In genomic region chr19:41933131-41933458, GRCh38 we compare ENCODE assay signal across 20 cellular contexts. TPM values are rescaled to one million over a fixed set of nuclear protein-coding genes. Genes with fewer than 3 reads are reported as not detected.
A peak's percentile ranks its signal among the peaks of the same experiment; 100 is the strongest.
DNase-seq lines count a peak whose midpoint lies in the region; ATAC-seq and TF ChIP-seq lines count a peak whose summit lies in the region.
"Had no signal": no experiment of that assay in that cellular context is flagged by ENCODE, and none has a peak within 500 bp of the region (broad histone marks: within the 10 kb centered on the region; RNA-seq: fewer than 3 reads in every experiment).

No MANE protein-coding gene starts in this region.

- H3K27ac Mint-ChIP-seq in naive thymus-derived CD8-positive, alpha-beta T cell = peak overlapping the region; percentile 18 to 96 (median 86)
- H3K27ac Mint-ChIP-seq: activated CD4-positive, alpha-beta memory T cell treated with anti-CD3 and anti-CD28 coated beads for 36 hours; type B pancreatic cell; WTC11 had no signal

- WGBS in hepatocyte (ENCODE audit: low lambda C conversion rate, missing lambda C conversion rate) = 69% methylated on average over 15 of the region's 19 CpGs

- intact Hi-C loops in OCI-LY7 (cut with micrococcal nuclease; ENCODE audit: unreplicated experiment) = no loop called here

- H3K27ac ChIP-seq in DOHH2 (ENCODE audit: low read depth, low read length) = peak overlapping the region; percentile 76
- peak overlapping the region; percentile 62 for H3K27ac ChIP-seq in OCI-LY7 (ENCODE audit: low read depth, low read length, poor library complexity, severe bottlenecking)
- H3K27ac ChIP-seq in hepatocyte = no peak overlapping the region

- H3K4me3 Mint-ChIP-seq in naive thymus-derived CD8-positive, alpha-beta T cell = peak overlapping the region in 1 of 10 donors; percentile 58
- H3K4me3 Mint-ChIP-seq: activated CD4-positive, alpha-beta memory T cell treated with anti-CD3 and anti-CD28 coated beads for 36 hours; WTC11 had no signal

- peak overlapping the region; percentile 91; the same call in 1 of the 2 replicates for H3K4me3 ChIP-seq in DOHH2 (ENCODE audit: low read length)
- H3K4me3 ChIP-seq in OCI-LY7 (ENCODE audit: low read depth, low read length, poor library complexity, severe bottlenecking) = no peak overlapping the region
- no peak overlapping the region for H3K4me3 ChIP-seq in hepatocyte

- H4K20me1 ChIP-seq in DOHH2 (ENCODE audit: control insufficient read depth, insufficient read depth, low read depth, low read length) (no peaks in the 10 kb centered on the region), OCI-LY7 (ENCODE audit: insufficient read depth, low read length) (no peaks in the 10 kb centered on the region), hepatocyte (ENCODE audit: insufficient read depth, poor library complexity, severe bottlenecking) (no peaks in the 10 kb centered on the region)

- CTCF ChIA-PET in OCI-LY7 (lab: Charles Lee; ENCODE audit: unreplicated experiment) = no interaction called here

- peak overlapping the region; percentile 89 for H3K4me2 ChIP-seq in DOHH2 (ENCODE audit: low read length)
- H3K4me2 ChIP-seq in OCI-LY7 (ENCODE audit: low read length) = no peak overlapping the region
- no peak overlapping the region for H3K4me2 ChIP-seq in hepatocyte

- H3K36me3 ChIP-seq in DOHH2 (ENCODE audit: control insufficient read depth, low read length) (peaks cover 25% of the 10 kb centered on the region), OCI-LY7 (ENCODE audit: insufficient read depth, low read length) (no peaks in the 10 kb centered on the region), hepatocyte (replicated peaks; ENCODE audit: insufficient read depth, low read depth) (no peaks in the 10 kb centered on the region)

- H3K9me2 ChIP-seq in DOHH2 (replicated peaks; ENCODE audit: control insufficient read depth, low read length) (no peaks in the 10 kb centered on the region), OCI-LY7 (ENCODE audit: insufficient read depth, low read length) (no peaks in the 10 kb centered on the region), hepatocyte (replicated peaks; ENCODE audit: insufficient read depth) (no peaks in the 10 kb centered on the region)

- no TSS peak for BruUV-seq in OCI-LY7 (replicated peaks; lab: Mats Ljungman, UMichigan)

- no peaks in the 10 kb centered on the region for H3K9me3 ChIP-seq in DOHH2 (ENCODE audit: control insufficient read depth, insufficient read depth, low read length)
- H3K9me3 ChIP-seq in OCI-LY7 (ENCODE audit: low read length) = no peaks in the 10 kb centered on the region
- no peaks in the 10 kb centered on the region for H3K9me3 ChIP-seq in hepatocyte (ENCODE audit: low read depth)

- no peaks in the 10 kb centered on the region for H3K27me3 ChIP-seq in DOHH2 (ENCODE audit: control insufficient read depth, low read length)
- peaks cover 85% of the 10 kb centered on the region for H3K27me3 ChIP-seq in hepatocyte

- ATAC-seq in naive thymus-derived CD8-positive, alpha-beta T cell = no peak
- ATAC-seq: stimulated activated naive CD8-positive, alpha-beta T cell treated with anti-CD3 and anti-CD28 coated beads, Interleukin-15, amount 100 ng/mL, for 72 hours; WTC11 had no signal

- no peak for TF ChIP-seq CTCF in DOHH2 (IDR thresholded peaks at IDR 0.05; ENCODE audit: low read depth, low read length, poor library complexity, severe bottlenecking)
- no peak for TF ChIP-seq CTCF in OCI-LY7 (conservative IDR thresholded peaks at IDR 0.05; ENCODE audit: low read length)
- TF ChIP-seq CTCF in hepatocyte (IDR thresholded peaks at IDR 0.05; ENCODE audit: poor library complexity) = no peak

- H3K4me1 Mint-ChIP-seq in naive thymus-derived CD8-positive, alpha-beta T cell = peaks cover 47 to 80% (median 72%) of the 10 kb centered on the region in 4 donors

- H3K9me3 Mint-ChIP-seq in naive thymus-derived CD8-positive, alpha-beta T cell = no peaks in the 10 kb centered on the region
- H3K9me3 Mint-ChIP-seq: activated CD4-positive, alpha-beta memory T cell treated with anti-CD3 and anti-CD28 coated beads for 36 hours; stimulated activated naive CD8-positive, alpha-beta T cell treated with anti-CD3 and anti-CD28 coated beads, Interleukin-15, amount 100 ng/mL, for 72 hours; type B pancreatic cell; WTC11 had no signal

- POLR2A ChIA-PET in OCI-LY7 (lab: Charles Lee) = no interaction called here
- POLR2A ChIA-PET in naive thymus-derived CD8-positive, alpha-beta T cell (lab: Charles Lee) = interaction anchor here (8.2 to 9.4 kb wide), 2 partner anchors 30 to 45 kb away, joined by 51 to 176 read pairs; partner anchors contain the start of gene ARHGEF1

- H3K79me2 ChIP-seq in DOHH2 (ENCODE audit: control insufficient read depth, low read length) (peaks cover 25% of the 10 kb centered on the region), OCI-LY7 (ENCODE audit: insufficient read depth, low read depth, low read length) (no peaks in the 10 kb centered on the region), hepatocyte (no peaks in the 10 kb centered on the region)

- H3K4me1 ChIP-seq in DOHH2 (ENCODE audit: control insufficient read depth, low read length) = peaks cover 92% of the 10 kb centered on the region
- peaks cover 94% of the 10 kb centered on the region for H3K4me1 ChIP-seq in OCI-LY7 (ENCODE audit: insufficient read depth, low read length, poor library complexity, severe bottlenecking)
- H3K4me1 ChIP-seq in hepatocyte (ENCODE audit: insufficient read depth) = peaks cover 7% of the 10 kb centered on the region

- DNase-seq in OCI-LY7 (ENCODE audit: low spot score) = no peak
- no peak for DNase-seq in naive thymus-derived CD8-positive, alpha-beta T cell
- DNase-seq in hepatocyte (ENCODE audit: low spot score) = no peak
- DNase-seq in NCI-H1105 treated with DMSO at 0.1 percent for 48 hours (lab: John Stamatoyannopoulos, UW) = no peak
- DNase-seq: activated CD4-positive, alpha-beta memory T cell treated with anti-CD3 and anti-CD28 coated beads for 36 hours; activated T-cell treated with anti-CD3 and anti-CD28 coated beads for 4 hours; DND-41; KG1; left ventricle myocardium superior; NCI-H226; NK-92 treated with Interleukin-12 subunit alpha and Interleukin-12 subunit beta, amount 100 ng/mL, for 24 hours; small intestine; stimulated activated CD4-positive, alpha-beta T cell treated with anti-CD3 and anti-CD28 coated beads, Interleukin-4, amount 100 ng/mL, for 1 hour; stimulated activated naive CD8-positive, alpha-beta T cell treated with anti-CD3 and anti-CD28 coated beads, Interleukin-15, amount 100 ng/mL, for 72 hours had no signal

- H3F3A ChIP-seq in DOHH2 (ENCODE audit: control insufficient read depth, insufficient read depth) = peaks cover 54% of the 10 kb centered on the region

- no peaks in the 10 kb centered on the region for H3K36me3 Mint-ChIP-seq in naive thymus-derived CD8-positive, alpha-beta T cell
- H3K36me3 Mint-ChIP-seq: activated CD4-positive, alpha-beta memory T cell treated with anti-CD3 and anti-CD28 coated beads for 36 hours; type B pancreatic cell; WTC11 had no signal

- H3K27me3 Mint-ChIP-seq in naive thymus-derived CD8-positive, alpha-beta T cell = peaks cover 0 to 10% (median 0%) of the 10 kb centered on the region in 5 donors

- H2AFZ ChIP-seq in OCI-LY7 (ENCODE audit: low read length) (no peak overlapping the region), hepatocyte (no peak overlapping the region)

RNA-seq across cellular contexts. Expression of gene ERFL, which starts 4.8 kb away (rescaled TPM):
- 1.6 and 1.9 TPM in 2 replicates for total RNA-seq in OCI-LY7 (2014; rRNA removed; shearing (Covaris generic))
- total RNA-seq in OCI-LY7 (2022) (5.9 and 6.8 TPM in 2 replicates), hepatocyte (0.53 TPM in 1 of 2 replicates, not detected in the other)
- 1 to 10 TPM; 7.5 to 8.1 TPM for total RNA-seq in naive thymus-derived CD8-positive, alpha-beta T cell
- not detected for polyA plus RNA-seq in naive thymus-derived CD8-positive, alpha-beta T cell
- polyA plus RNA-seq in hepatocyte = not detected in 2 replicates
- total RNA-seq: H4, left ventricle myocardium superior, pulmonary artery endothelial cell, SK-MEL-5 had no signal

RNA-seq across cellular contexts. Expression of gene RABAC1, which starts 26.0 kb away (rescaled TPM):
- 161 and 171 TPM in 2 replicates for total RNA-seq in OCI-LY7 (2014; rRNA removed; shearing (Covaris generic))
- total RNA-seq in OCI-LY7 (2022) = 167 and 191 TPM in 2 replicates
- 10 to 100 TPM; 87.6 to 90.3 TPM for total RNA-seq in naive thymus-derived CD8-positive, alpha-beta T cell
- polyA plus RNA-seq in naive thymus-derived CD8-positive, alpha-beta T cell = 100 to 1,000 TPM; 201 to 288 (median 231) TPM
- 203 and 214 TPM in 2 replicates for total RNA-seq in hepatocyte
- 395 and 469 TPM in 2 replicates for polyA plus RNA-seq in hepatocyte

RNA-seq across cellular contexts. Expression of gene ARHGEF1, which starts 50.1 kb away (rescaled TPM):
- 74.9 and 96.9 TPM in 2 replicates for total RNA-seq in OCI-LY7 (2014; rRNA removed; shearing (Covaris generic))
- total RNA-seq in OCI-LY7 (2022) (297 and 318 TPM in 2 replicates), hepatocyte (22.1 and 29.7 TPM in 2 replicates)
- total RNA-seq in naive thymus-derived CD8-positive, alpha-beta T cell = 1,000 to 10,000 TPM; 1,211 to 1,239 TPM
- polyA plus RNA-seq in naive thymus-derived CD8-positive, alpha-beta T cell = 100 to 1,000 TPM; 161 to 346 (median 211) TPM
- polyA plus RNA-seq in hepatocyte = 67.8 and 71.7 TPM in 2 replicates

RNA-seq across cellular contexts. Expression of gene CD79A, which starts 56.0 kb away (rescaled TPM):
- total RNA-seq in OCI-LY7 (2014; rRNA removed; shearing (Covaris generic)) = 848 and 1,195 TPM in 2 replicates
- total RNA-seq in OCI-LY7 (2022) (896 and 1,094 TPM in 2 replicates), hepatocyte (0.37 TPM in 1 of 2 replicates, not detected in the other)
- total RNA-seq in naive thymus-derived CD8-positive, alpha-beta T cell = 10 to 100 TPM; 48.6 to 51.0 TPM
- 10 to 100 TPM; 54.9 to 88.2 (median 85.1) TPM for polyA plus RNA-seq in naive thymus-derived CD8-positive, alpha-beta T cell
- 0.27 TPM in 1 of 2 replicates, not detected in the other for polyA plus RNA-seq in hepatocyte
- total RNA-seq: H4, left ventricle myocardium superior, pulmonary artery endothelial cell had no signal
